In the genomic region with DNA sequence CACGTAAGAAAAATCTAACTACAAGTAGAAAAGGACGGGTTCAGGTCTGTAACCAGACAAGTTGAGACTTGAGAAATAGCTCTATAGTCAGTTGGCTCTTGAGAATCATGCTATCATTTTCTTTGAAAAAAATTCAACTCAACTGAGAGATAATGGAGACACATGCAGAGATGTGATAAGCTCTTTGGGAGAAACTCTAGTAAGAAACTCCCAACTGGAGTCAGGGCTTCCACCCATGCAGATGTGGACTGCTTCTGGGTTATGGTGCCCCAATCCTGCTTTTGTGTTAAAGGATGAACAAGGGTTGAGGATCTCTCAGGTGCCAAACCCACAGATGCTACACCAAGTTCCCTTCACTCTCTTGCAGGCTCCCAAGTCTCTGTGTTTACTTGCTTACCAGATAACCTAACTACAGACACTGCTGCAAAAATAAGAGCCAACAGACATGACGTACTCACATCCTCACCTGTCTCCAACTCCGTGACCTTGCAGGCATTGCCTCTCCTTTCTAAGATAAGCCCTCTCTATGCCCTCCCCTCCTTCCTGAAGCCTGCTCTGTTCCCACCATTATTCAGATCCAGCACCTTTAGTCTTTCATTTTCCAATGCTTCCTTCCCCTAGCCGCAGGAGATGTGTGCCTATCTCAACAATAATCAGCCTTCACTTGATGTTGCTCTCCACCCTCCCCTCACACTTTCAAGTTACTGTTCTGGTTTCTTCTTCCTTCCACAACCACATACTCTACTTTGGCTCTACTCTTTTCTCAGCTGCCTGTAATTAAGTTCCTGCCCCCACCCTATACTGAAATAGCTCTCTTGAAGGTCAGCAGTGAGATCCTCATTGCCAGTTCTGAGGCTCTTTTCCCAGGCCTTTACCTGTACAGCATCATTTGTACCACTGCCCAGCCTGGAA, we compare ENCODE assay signal across 10 cellular contexts.
A peak's percentile ranks its signal among the peaks of the same experiment; 100 is the strongest.
DNase-seq lines count a peak whose midpoint lies in the region; ATAC-seq, FAIRE-seq and TF ChIP-seq lines count a peak whose summit lies in the region.
"Had no signal": no experiment of that assay in that cellular context is flagged by ENCODE, and none has a peak within 500 bp of the region (broad histone marks: within the 10 kb centered on the region; RNA-seq: fewer than 3 reads in every experiment).

No MANE protein-coding gene starts in this region.

- TF ChIP-seq POLR2A in GM12892 (IDR thresholded peaks at IDR 0.05; ENCODE audit: low read depth, low read length) (peak; percentile 15; the same call in 1 of the 2 replicates), adrenal gland (IDR thresholded peaks at IDR 0.05) (no peak)

- H3K4me1 ChIP-seq in duodenal mucosa (ENCODE audit: control insufficient read depth in 1 of 2, insufficient read depth in 2 of 2, low read length in 2 of 2) (no peaks in the 10 kb centered on the region), adrenal gland (replicated peaks in 1 of 2) (no peaks in the 10 kb centered on the region)

- WGBS in adrenal gland, 4 donors: 75 to 91% (median 82%) methylated on average over 5 of the region's 5 CpGs

- intact Hi-C loops in adrenal gland (cut with DNase I): no loop called here

- H3K27me3 ChIP-seq in duodenal mucosa (ENCODE audit: control insufficient read depth in 1 of 2, insufficient read depth in 2 of 2, low read length in 2 of 2) (no peaks in the 10 kb centered on the region), adrenal gland (no peaks in the 10 kb centered on the region)

- H3K9me3 ChIP-seq in duodenal mucosa (ENCODE audit: control insufficient read depth in 1 of 2, low read length in 2 of 2) (peaks cover 0 to 3% of the 10 kb centered on the region in 2 donors), adrenal gland (replicated peaks in 1 of 3) (no peaks in the 10 kb centered on the region)

- peak; percentile 38 for ATAC-seq in GM21360 (IDR thresholded peaks at IDR 0.05; ENCODE audit: unreplicated experiment)
- ATAC-seq in HG03442 (IDR thresholded peaks at IDR 0.05; ENCODE audit: unreplicated experiment): peak; percentile 34

- DNase-seq in GM12892 (ENCODE audit: insufficient read length) (no peak), NCI-H226 (no peak), NCI-H1436 treated with DMSO at 0.1 percent for 48 hours (lab: John Stamatoyannopoulos, UW) (no peak), adrenal gland (no peak)
- no peak for DNase-seq in activated CD4-positive, CD25-positive, alpha-beta regulatory T cell treated with anti-CD3 and anti-CD28 coated beads, Interleukin-2, amount 50 U/mL, for 72 hours
- DNase-seq: aorta, NCI-H524 had no signal

- peak; percentile 92 for FAIRE-seq in GM12892 (lab: Jason Lieb, UNC)

- peak overlapping the region in 1 of 2 donors; percentile 7 for H3K4me3 ChIP-seq in duodenal mucosa (ENCODE audit: low read depth in 1 of 2, low read length in 2 of 2)
- H3K4me3 ChIP-seq in adrenal gland: no peak overlapping the region

- H3K27ac ChIP-seq in duodenal mucosa (ENCODE audit: low read depth, low read length) (peak overlapping the region; percentile 46), adrenal gland (no peak overlapping the region)

- TF ChIP-seq CTCF in adrenal gland (IDR thresholded peaks at IDR 0.05): no peak

- peaks cover 0 to 6% of the 10 kb centered on the region in 2 donors for H3K36me3 ChIP-seq in duodenal mucosa (ENCODE audit: control insufficient read depth in 1 of 2, insufficient read depth in 2 of 2, low read length in 2 of 2)
- no peaks in the 10 kb centered on the region for H3K36me3 ChIP-seq in adrenal gland (replicated peaks in 1 of 2)

- peak overlapping the region in 1 of 2 donors; percentile 3 for H3K9ac ChIP-seq in duodenal mucosa (ENCODE audit: low read depth in 1 of 2, low read length in 2 of 2)
